Comparison of ENCODE assay signal across 1 cellular context in genomic region chr14:28767851-28768548, GRCh38.
A peak's percentile ranks its signal among the peaks of the same experiment; 100 is the strongest.
TF ChIP-seq lines count a peak whose summit lies in the region.

No MANE protein-coding gene starts in this region.

TF ChIP-seq in HepG2, 621 proteins besides CTCF, POLR2A, EP300 and RAD21 (continued from another document and continues in another):
- peak; percentile 35; the same call in 1 of the 2 replicates for TF ChIP-seq NFKB2 (CRISPR knock-in tag; IDR thresholded peaks at IDR 0.05; ENCODE audit: borderline replicate concordance)
- TF ChIP-seq MLLT10 (CRISPR knock-in tag; IDR thresholded peaks at IDR 0.05): no peak
- no peak for TF ChIP-seq SP4 (CRISPR knock-in tag; IDR thresholded peaks at IDR 0.05)
- no peak for TF ChIP-seq ZNF296 (CRISPR knock-in tag; conservative IDR thresholded peaks at IDR 0.05)
- no peak for TF ChIP-seq ZBTB4 (CRISPR knock-in tag; IDR thresholded peaks at IDR 0.05; ENCODE audit: borderline replicate concordance)
- no peak for TF ChIP-seq SNAPC2 (CRISPR knock-in tag; IDR thresholded peaks at IDR 0.05)
- no peak for TF ChIP-seq BRCA1 (CRISPR knock-in tag; IDR thresholded peaks at IDR 0.05)
- no peak for TF ChIP-seq NFYC (CRISPR knock-in tag; IDR thresholded peaks at IDR 0.05)
- TF ChIP-seq ARID5B (CRISPR knock-in tag; IDR thresholded peaks at IDR 0.05): no peak
- TF ChIP-seq SNAI1 (CRISPR knock-in tag; IDR thresholded peaks at IDR 0.05; ENCODE audit: borderline replicate concordance): no peak
- no peak for TF ChIP-seq FOXK2 (IDR thresholded peaks at IDR 0.05)
- 0 out of 2 replicates have a peak, but pooled peaks have one; percentile 36 for TF ChIP-seq ZNF576 (CRISPR knock-in tag; IDR thresholded peaks at IDR 0.05)
- TF ChIP-seq ZNF33B (CRISPR knock-in tag; IDR thresholded peaks at IDR 0.05): no peak
- no peak for TF ChIP-seq ZSCAN25 (CRISPR knock-in tag; IDR thresholded peaks at IDR 0.05)
- no peak for TF ChIP-seq FOXK1 (CRISPR knock-in tag; IDR thresholded peaks at IDR 0.05; ENCODE audit: borderline replicate concordance, low read depth)
- no peak for TF ChIP-seq TRIM24 (CRISPR knock-in tag; IDR thresholded peaks at IDR 0.05)
- TF ChIP-seq IRX3 (CRISPR knock-in tag; IDR thresholded peaks at IDR 0.05; ENCODE audit: borderline replicate concordance, low read depth): no peak
- no peak for TF ChIP-seq REPIN1 (CRISPR knock-in tag; IDR thresholded peaks at IDR 0.05; ENCODE audit: borderline replicate concordance, low read depth)
- TF ChIP-seq SALL1 (CRISPR knock-in tag; IDR thresholded peaks at IDR 0.05): no peak
- TF ChIP-seq MXD1 (CRISPR knock-in tag; IDR thresholded peaks at IDR 0.05): 0 out of 2 replicates have a peak, but pooled peaks have one; percentile 25
- TF ChIP-seq ZNF768 (CRISPR knock-in tag; IDR thresholded peaks at IDR 0.05): peak; percentile 30; the same call in 1 of the 2 replicates
- TF ChIP-seq NCOR1 (IDR thresholded peaks at IDR 0.05; ENCODE audit: borderline replicate concordance, low read length): no peak
- TF ChIP-seq THAP9 (CRISPR knock-in tag; IDR thresholded peaks at IDR 0.05; ENCODE audit: borderline replicate concordance): no peak
- no peak for TF ChIP-seq MED8 (CRISPR knock-in tag; IDR thresholded peaks at IDR 0.05; ENCODE audit: insufficient replicate concordance)
- no peak for TF ChIP-seq FOXP1 (IDR thresholded peaks at IDR 0.05)
- TF ChIP-seq FOXP1 (CRISPR knock-in tag; IDR thresholded peaks at IDR 0.05): no peak
- TF ChIP-seq ZNF652 (CRISPR knock-in tag; IDR thresholded peaks at IDR 0.05; ENCODE audit: borderline replicate concordance, low read depth): no peak
- TF ChIP-seq ZNF24 (IDR thresholded peaks at IDR 0.05): no peak
- no peak for TF ChIP-seq PPARG (CRISPR knock-in tag; conservative IDR thresholded peaks at IDR 0.05)
- no peak for TF ChIP-seq IRF2 (CRISPR knock-in tag; IDR thresholded peaks at IDR 0.05)
- no peak for TF ChIP-seq MEF2D (CRISPR knock-in tag; IDR thresholded peaks at IDR 0.05)
- TF ChIP-seq DPF2 (CRISPR knock-in tag; IDR thresholded peaks at IDR 0.05; ENCODE audit: borderline replicate concordance, low read depth): no peak
- no peak for TF ChIP-seq RNF2 (conservative IDR thresholded peaks at IDR 0.05; ENCODE audit: low read depth)
- TF ChIP-seq ZBTB21 (CRISPR knock-in tag; IDR thresholded peaks at IDR 0.05): no peak
- TF ChIP-seq ZMAT5 (CRISPR knock-in tag; IDR thresholded peaks at IDR 0.05; ENCODE audit: borderline replicate concordance, low read depth): no peak
- no peak for TF ChIP-seq CCDC6 (CRISPR knock-in tag; IDR thresholded peaks at IDR 0.05)
- TF ChIP-seq ZNF609 (CRISPR knock-in tag; IDR thresholded peaks at IDR 0.05; ENCODE audit: borderline replicate concordance): no peak
- TF ChIP-seq HBP1 (CRISPR knock-in tag; IDR thresholded peaks at IDR 0.05; ENCODE audit: low read depth): no peak
- 0 out of 2 replicates have a peak, but pooled peaks have one; percentile 31 for TF ChIP-seq FOXO4 (CRISPR knock-in tag; conservative IDR thresholded peaks at IDR 0.05)
- no peak for TF ChIP-seq MBNL3 (CRISPR knock-in tag; conservative IDR thresholded peaks at IDR 0.05)
- no peak for TF ChIP-seq LCORL (IDR thresholded peaks at IDR 0.05)
- TF ChIP-seq LCORL (CRISPR knock-in tag; IDR thresholded peaks at IDR 0.05): no peak
- TF ChIP-seq GABPA (IDR thresholded peaks at IDR 0.05; ENCODE audit: low read depth, low read length): peak; percentile 24; the same call in 1 of the 2 replicates
- TF ChIP-seq GABPA (CRISPR knock-in tag; IDR thresholded peaks at IDR 0.05; ENCODE audit: low read depth): no peak
- TF ChIP-seq ZBTB44 (CRISPR knock-in tag; IDR thresholded peaks at IDR 0.05): no peak
